ENCODE assay signal across 9 cellular contexts in the genomic region with DNA sequence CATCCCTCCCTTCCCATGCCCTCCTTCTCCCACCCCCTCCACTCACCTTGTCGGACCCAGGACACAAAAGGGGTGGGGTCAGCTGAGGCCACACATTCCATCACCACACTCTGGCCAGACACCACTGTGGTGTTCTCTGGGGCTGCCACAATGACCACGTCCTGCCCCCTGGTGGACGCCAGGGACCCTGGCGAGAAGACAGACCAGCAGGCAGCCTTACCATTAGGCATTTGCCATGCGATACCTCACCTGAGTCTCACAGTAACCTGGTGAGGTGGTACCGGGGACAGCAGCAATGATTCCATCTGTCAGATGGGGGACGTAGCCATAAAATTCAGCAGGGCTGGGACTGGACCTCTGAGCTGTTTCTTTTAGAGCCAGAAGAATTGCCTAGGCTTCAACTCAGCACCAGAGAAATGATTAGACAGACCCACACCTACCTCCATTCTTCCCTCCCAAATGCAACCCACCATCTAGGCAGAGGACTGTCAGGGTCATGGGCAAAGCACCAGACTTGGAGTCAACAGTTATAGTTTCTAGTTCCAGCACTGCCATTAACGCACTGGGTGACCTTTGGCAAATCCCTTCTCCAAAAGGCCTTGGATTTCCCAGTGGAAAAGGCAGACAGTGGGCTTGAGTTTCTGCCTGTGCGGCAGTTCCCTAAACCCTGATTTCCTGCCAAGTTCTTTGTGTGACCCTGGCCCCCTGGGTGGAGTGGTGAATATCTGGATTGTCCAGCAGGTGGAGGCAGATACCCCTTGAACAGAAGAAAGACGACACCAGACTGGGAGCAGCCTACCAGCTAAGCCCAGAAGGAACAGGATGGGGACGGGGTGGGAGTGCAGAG. TPM values are rescaled to one million over a fixed set of nuclear protein-coding genes. Genes with fewer than 3 reads are reported as not detected.
DNase-seq lines count a peak whose midpoint lies in the region; ATAC-seq and TF ChIP-seq lines count a peak whose summit lies in the region.
"Had no signal": no experiment of that assay in that cellular context is flagged by ENCODE, and none has a peak within 500 bp of the region (broad histone marks: within the 10 kb centered on the region; RNA-seq: fewer than 3 reads in every experiment).

No MANE protein-coding gene starts in this region.

- H3K36me3 ChIP-seq in HUES64 (ENCODE audit: insufficient read depth, low read length) (peaks cover 8% of the 10 kb centered on the region; the same call in 1 of the 2 replicates), neural cell (ENCODE audit: insufficient read depth, low read length) (no peaks in the 10 kb centered on the region)

- in situ Hi-C loops in Caki2 (cut with HindIII; ENCODE audit: low pct_unique_long_range_greater_than_20kb, low sequenced_read_pairs) = no loop called here

- H3K9me3 ChIP-seq in HUES64 (ENCODE audit: insufficient read depth, low read depth, low read length) (no peaks in the 10 kb centered on the region), neural cell (ENCODE audit: low read length) (no peaks in the 10 kb centered on the region)

- TF ChIP-seq RAD21 in neural cell (conservative IDR thresholded peaks at IDR 0.05) = peak; percentile 76

- no peak overlapping the region for H3K4me2 ChIP-seq in neural cell (ENCODE audit: low read length)

- peaks cover 20% of the 10 kb centered on the region for H3K27me3 ChIP-seq in HUES64 (ENCODE audit: insufficient read depth, low read length)
- no peaks in the 10 kb centered on the region for H3K27me3 ChIP-seq in neural cell (ENCODE audit: insufficient read depth, low read depth, low read length)

- TF ChIP-seq CTCF in fibroblast of mammary gland (conservative IDR thresholded peaks at IDR 0.05; ENCODE audit: control insufficient read depth, insufficient read depth, low read depth, low read length) (peak; percentile 88), neural cell (IDR thresholded peaks at IDR 0.05; ENCODE audit: poor library complexity, severe bottlenecking) (peak; percentile 69)

- ATAC-seq in GM18498 (IDR thresholded peaks at IDR 0.05; ENCODE audit: unreplicated experiment) = no peak
- no peak for ATAC-seq in HG03039 (IDR thresholded peaks at IDR 0.05; ENCODE audit: unreplicated experiment)

- no peaks in the 10 kb centered on the region for H3F3A ChIP-seq in neural cell (ENCODE audit: insufficient read depth, low read length, poor library complexity, severe bottlenecking)

- H3K9me2 ChIP-seq in neural cell (ENCODE audit: insufficient read depth, low read length) = no peaks in the 10 kb centered on the region

- no peak overlapping the region for H2AFZ ChIP-seq in neural cell (ENCODE audit: low read depth, low read length)

- H3K4me1 ChIP-seq in HUES64 (ENCODE audit: insufficient read depth, low read length) = peaks cover 21% of the 10 kb centered on the region

- H4K20me1 ChIP-seq in neural cell (ENCODE audit: insufficient read depth) = no peaks in the 10 kb centered on the region

- TF ChIP-seq EP300 in neural cell (conservative IDR thresholded peaks at IDR 0.05; ENCODE audit: poor library complexity, severe bottlenecking) = no peak

- no peak overlapping the region for H3K4me3 ChIP-seq in HUES64 (ENCODE audit: low read length)
- H3K4me3 ChIP-seq in fibroblast of mammary gland (ENCODE audit: control insufficient read depth, low read depth, low read length) = no peak overlapping the region
- H3K4me3 ChIP-seq in neural cell (ENCODE audit: low read length) = no peak overlapping the region

- DNase-seq in Caki2 (ENCODE audit: low read depth) (peak; percentile 54), NOMO-1 (lab: John Stamatoyannopoulos, UW; ENCODE audit: unreplicated experiment in 2 of 2) (peak; percentile 16 to 27), activated T-cell treated with anti-CD3 and anti-CD28 coated beads for 48 hours (ENCODE audit: low read depth) (peak; percentile 36), fibroblast of mammary gland (ENCODE audit: low read depth) (peak; percentile 79)

- 28% methylated on average over 11 of the region's 11 CpGs for WGBS in HUES64

- no peaks in the 10 kb centered on the region for H3K79me2 ChIP-seq in neural cell (replicated peaks; ENCODE audit: insufficient read depth, low read length)

- peak overlapping the region; percentile 30; the same call in 1 of the 2 replicates for H3K9ac ChIP-seq in HUES64 (ENCODE audit: low read depth, low read length)
- H3K9ac ChIP-seq in neural cell (ENCODE audit: low read length) = no peak overlapping the region

- H3K27ac ChIP-seq in HUES64 (ENCODE audit: low read depth, low read length) (peak overlapping the region; percentile 70; the same call in 1 of the 2 replicates), neural cell (ENCODE audit: low read length) (no peak overlapping the region)

TF ChIP-seq in neural cell, 6 proteins besides CTCF, POLR2A, EP300 and RAD21:
- TF ChIP-seq SMC3 (conservative IDR thresholded peaks at IDR 0.05; ENCODE audit: poor library complexity) (peak; percentile 67), POLR2AphosphoS5 (IDR thresholded peaks at IDR 0.05) (no peak)

RNA-seq across cellular contexts. Expression of gene IGDCC4, which starts 21.8 kb away (rescaled TPM):
- total RNA-seq in Caki2 (2014; rRNA removed; shearing (Covaris generic); ENCODE audit: low replicate concordance) = 0.67 and 1.7 TPM in 2 replicates
- 13.1 TPM for polyA plus RNA-seq in HUES64 (2013, experiment 1 of 2)
- 14.2 TPM for polyA plus RNA-seq in HUES64 (2013, experiment 2 of 2)
- 1.2 and 3.1 TPM in 2 replicates for polyA plus RNA-seq in neural cell
- 4.1 and 4.6 TPM in 2 replicates for polyA minus RNA-seq in neural cell

RNA-seq across cellular contexts. Expression of gene IGDCC3, which starts 23.2 kb away (rescaled TPM):
- total RNA-seq in Caki2 (2014; rRNA removed; shearing (Covaris generic); ENCODE audit: low replicate concordance) = not detected in 2 replicates
- polyA plus RNA-seq in HUES64 (2013, experiment 1 of 2) = 62.5 TPM
- polyA plus RNA-seq in HUES64 (2013, experiment 2 of 2) = 93.1 TPM
- polyA plus RNA-seq in neural cell = 14.4 and 18.8 TPM in 2 replicates
- 21.0 and 21.9 TPM in 2 replicates for polyA minus RNA-seq in neural cell
- total RNA-seq: T-helper 1 cell treated with Interleukin-12 subunit alpha and Interleukin-12 subunit beta and Interleukin-4 antibody, amounts not matched to agents 30 ng/mL and 1 ng/mL, for 36 hours had no signal

Comparison
In these comparisons a context has a peak if more than half of its experiments do, and no peak if none do; other contexts are left out.
1. DNase-seq: peak in every context shown above with its lines; median percentile 79 in fibroblast of mammary gland; 54 in Caki2; 36 in activated T-cell treated with anti-CD3 and anti-CD28 coated beads for 48 hours; 22 in NOMO-1.